In the genomic region with DNA sequence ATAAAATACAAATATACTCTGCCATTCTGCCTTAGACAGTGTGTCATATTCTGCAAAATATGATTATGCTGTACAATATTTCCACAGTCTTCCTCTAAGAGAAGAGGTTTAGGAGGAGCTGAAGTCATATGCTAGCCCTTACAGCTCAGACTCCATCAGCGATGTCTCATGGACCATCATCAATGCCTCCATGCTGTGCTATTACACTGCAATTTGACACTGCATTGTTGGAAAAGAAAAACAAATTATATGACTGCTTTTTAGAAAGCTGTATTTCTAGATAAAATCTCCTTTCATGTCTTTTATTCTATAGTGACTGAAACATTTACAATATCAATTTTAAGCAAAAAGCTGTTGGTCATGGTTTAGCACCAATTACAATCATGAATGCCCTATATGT, we compare ENCODE assay signal across 24 cellular contexts.
"Had no signal": no experiment of that assay in that cellular context is flagged by ENCODE, and none has a peak within 500 bp of the region (broad histone marks: within the 10 kb centered on the region; RNA-seq: fewer than 3 reads in every experiment).

No MANE protein-coding gene starts in this region.

- H3K79me2 ChIP-seq: hepatocyte had no signal

- H3K4me3 ChIP-seq: coronary artery, dorsolateral prefrontal cortex, gastroesophageal sphincter, heart right ventricle, hepatocyte had no signal

- H3K4me2 ChIP-seq: hepatocyte had no signal

- H3K27ac ChIP-seq: brain microvascular endothelial cell, coronary artery, dorsolateral prefrontal cortex, foreskin keratinocyte, gastroesophageal sphincter, heart right ventricle, hepatocyte, WERI-Rb-1 had no signal

- H3K9me3 ChIP-seq: gastroesophageal sphincter had no signal

- H3K27me3 ChIP-seq: brain microvascular endothelial cell, dorsolateral prefrontal cortex, foreskin keratinocyte, gastroesophageal sphincter, heart right ventricle, hepatocyte had no signal

- DNase-seq: activated B cell treated with CpG ODN at 0.5 μM for 24 hours; activated CD4-positive, alpha-beta T cell treated with anti-CD3 and anti-CD28 coated beads for 48 hours; activated CD4-positive, alpha-beta T cell treated with anti-CD3 and anti-CD28 coated beads, Interleukin-2, amount 50 U/mL, for 1 hour; activated CD4-positive, alpha-beta T cell treated with anti-CD3 and anti-CD28 coated beads, Interleukin-2, amount 50 U/mL, for 48 hours; activated CD8-positive, alpha-beta memory T cell treated with anti-CD3 and anti-CD28 coated beads for 24 hours; activated CD8-positive, alpha-beta T cell treated with anti-CD3 and anti-CD28 coated beads for 36 hours; activated effector memory CD4-positive, alpha-beta T cell treated with Interleukin-2 at 50 U/mL for 16 hours; activated gamma-delta T cell treated with Interleukin-2 at 50 U/mL for 16 hours; activated naive CD4-positive, alpha-beta T cell treated with anti-CD3 and anti-CD28 coated beads, Interleukin-2, amount 50 U/mL, for 16 hours; activated naive CD4-positive, alpha-beta T cell treated with Interleukin-2 at 50 U/mL for 16 hours; activated T-cell treated with anti-CD3 and anti-CD28 coated beads, Interleukin-2, amount 50 U/mL, for 4 hours; amniotic stem cell; anterior cingulate cortex; brain microvascular endothelial cell; dorsolateral prefrontal cortex; effector memory CD4-positive, alpha-beta T cell; endodermal cell; foreskin keratinocyte; heart right ventricle; T1000; WERI-Rb-1 had no signal

- H2AFZ ChIP-seq: hepatocyte had no signal

- H3K36me3 ChIP-seq: brain microvascular endothelial cell, gastroesophageal sphincter, heart right ventricle, WERI-Rb-1 had no signal
